Comparison of ENCODE assay signal across 8 cellular contexts in genomic region chr3:4271834-4272233, GRCh38. TPM values are rescaled to one million over a fixed set of nuclear protein-coding genes. Genes with fewer than 3 reads are reported as not detected.
DNase-seq lines count a peak whose midpoint lies in the region; ATAC-seq and TF ChIP-seq lines count a peak whose summit lies in the region.

No MANE protein-coding gene starts in this region.

- H3K36me3 ChIP-seq in heart left ventricle (no peaks in the 10 kb centered on the region), right atrium auricular region (no peaks in the 10 kb centered on the region), OCI-LY1 (ENCODE audit: insufficient read depth, low read length) (no peaks in the 10 kb centered on the region), fibroblast of lung (ENCODE audit: control insufficient read depth, insufficient read depth, low read length) (no peaks in the 10 kb centered on the region)

- no peak for TF ChIP-seq POLR2A in heart left ventricle (IDR thresholded peaks at IDR 0.05)

- H3K27me3 ChIP-seq in heart left ventricle, result no peaks in the 10 kb centered on the region
- H3K27me3 ChIP-seq in right atrium auricular region, result no peaks in the 10 kb centered on the region
- H3K27me3 ChIP-seq in OCI-LY1 (ENCODE audit: insufficient read depth, low read length), result no peaks in the 10 kb centered on the region
- no peaks in the 10 kb centered on the region for H3K27me3 ChIP-seq in fibroblast of lung (ENCODE audit: control insufficient read depth, insufficient read depth, low read length)

- no peak overlapping the region for H3K4me2 ChIP-seq in OCI-LY1 (ENCODE audit: low read length)
- H3K4me2 ChIP-seq in fibroblast of lung (ENCODE audit: extremely low read depth, insufficient read depth, low read length), result no peak overlapping the region

- WGBS in heart left ventricle, 4 donors, result 27 to 38% (median 33%) methylated on average over 4 of the region's 4 CpGs

- H2AFZ ChIP-seq in OCI-LY1 (ENCODE audit: low read length), result no peak overlapping the region
- H2AFZ ChIP-seq in fibroblast of lung (ENCODE audit: low read length), result no peak overlapping the region

- intact Hi-C loops in heart left ventricle (cut with DNase I), result loop anchor here in 5 of 10 donors (5.0 to 10.0 kb wide), 2 partner anchors 267 to 1070 kb away; no protein-coding TSS in a partner anchor

- DNase-seq in heart left ventricle (no peak), right atrium auricular region (ENCODE audit: low spot score) (no peak), fibroblast of lung (ENCODE audit: low read depth in 2 of 2) (peak; percentile 36 to 49), retinal pigment epithelial cell (ENCODE audit: low read depth) (peak; percentile 52), NCI-H774 (lab: John Stamatoyannopoulos, UW) (no peak), GOT3 (lab: John Stamatoyannopoulos, UW) (no peak)
- DNase-seq in activated naive CD4-positive, alpha-beta T cell treated with anti-CD3 and anti-CD28 coated beads, Interleukin-2, amount 50 U/mL, for 16 hours, result no peak

- no peaks in the 10 kb centered on the region for H3K9me2 ChIP-seq in OCI-LY1 (ENCODE audit: low read depth, low read length)

- H3F3A ChIP-seq in OCI-LY1 (ENCODE audit: insufficient read depth, low read length), result no peaks in the 10 kb centered on the region

- no peaks in the 10 kb centered on the region for H3K9me3 ChIP-seq in heart left ventricle
- no peaks in the 10 kb centered on the region for H3K9me3 ChIP-seq in right atrium auricular region
- no peaks in the 10 kb centered on the region for H3K9me3 ChIP-seq in OCI-LY1 (ENCODE audit: low read length)
- H3K9me3 ChIP-seq in fibroblast of lung (ENCODE audit: control insufficient read depth, insufficient read depth, low read depth, low read length), result no peaks in the 10 kb centered on the region

- H3K27ac ChIP-seq in heart left ventricle, result no peak overlapping the region
- H3K27ac ChIP-seq in right atrium auricular region, result no peak overlapping the region
- H3K27ac ChIP-seq in OCI-LY1 (ENCODE audit: low read depth, low read length, poor library complexity, severe bottlenecking), result no peak overlapping the region
- no peak overlapping the region for H3K27ac ChIP-seq in fibroblast of lung (ENCODE audit: insufficient read depth, low read length)

- no peak overlapping the region for H3K9ac ChIP-seq in OCI-LY1 (ENCODE audit: low read length)
- H3K9ac ChIP-seq in fibroblast of lung (ENCODE audit: insufficient read depth, low read length), result no peak overlapping the region

- peak in 11 of 12 donors; percentile 13 to 58 (median 39) for TF ChIP-seq CTCF in heart left ventricle (IDR thresholded peaks at IDR 0.05)
- peak in 1 of 2 donors; percentile 51 for TF ChIP-seq CTCF in right atrium auricular region (IDR thresholded peaks at IDR 0.05)
- peak; percentile 49 for TF ChIP-seq CTCF in OCI-LY1 (IDR thresholded peaks at IDR 0.05; ENCODE audit: low read length)
- peak; percentile 41 to 47 for TF ChIP-seq CTCF in fibroblast of lung (conservative IDR thresholded peaks at IDR 0.05 in 1 of 2, IDR thresholded peaks at IDR 0.05 in 1 of 2; ENCODE audit: low read depth in 1 of 2, low read length in 2 of 2)
- TF ChIP-seq CTCF in retinal pigment epithelial cell (conservative IDR thresholded peaks at IDR 0.05; ENCODE audit: low read depth, low read length), result peak; percentile 64

- H3K79me2 ChIP-seq in OCI-LY1 (ENCODE audit: insufficient read depth, low read length) (no peaks in the 10 kb centered on the region), fibroblast of lung (ENCODE audit: control insufficient read depth, insufficient read depth, low read length) (no peaks in the 10 kb centered on the region)

- H4K20me1 ChIP-seq in OCI-LY1 (ENCODE audit: insufficient read depth, low read length), result no peaks in the 10 kb centered on the region
- no peaks in the 10 kb centered on the region for H4K20me1 ChIP-seq in fibroblast of lung (ENCODE audit: control insufficient read depth, extremely low read depth, insufficient read depth, low read length)

- H3K4me1 ChIP-seq in heart left ventricle, result peaks cover 0 to 16% (median 0%) of the 10 kb centered on the region in 12 donors
- H3K4me1 ChIP-seq in right atrium auricular region, result no peaks in the 10 kb centered on the region
- H3K4me1 ChIP-seq in OCI-LY1 (ENCODE audit: insufficient read depth, low read length, severe bottlenecking), result no peaks in the 10 kb centered on the region
- H3K4me1 ChIP-seq in fibroblast of lung (ENCODE audit: control insufficient read depth, extremely low read depth, insufficient read depth, low read length), result no peaks in the 10 kb centered on the region

- H3K4me3 ChIP-seq in heart left ventricle (no peak overlapping the region), right atrium auricular region (no peak overlapping the region), OCI-LY1 (ENCODE audit: low read depth, low read length, poor library complexity, severe bottlenecking) (no peak overlapping the region), fibroblast of lung (replicated peaks in 1 of 4; ENCODE audit: control extremely low read depth in 1 of 4, insufficient read depth in 1 of 4, low read depth in 3 of 4, low read length in 4 of 4) (no peak overlapping the region), retinal pigment epithelial cell (ENCODE audit: low read length) (no peak overlapping the region)

- no peak for ATAC-seq in heart left ventricle

RNA-seq across cellular contexts. Expression of gene SETMAR, which starts 31.3 kb away (rescaled TPM):
- 10 to 100 TPM in 8 of 9 donors, 1 to 10 TPM in 1; 8.5 to 20.0 (median 13.8) TPM for total RNA-seq in heart left ventricle
- polyA plus RNA-seq in heart left ventricle, result 10 to 100 TPM in 1 of 2 donors, 1 to 10 TPM in 1; 6.2 to 20.2 TPM
- 10 to 100 TPM; 13.5 to 18.5 TPM for total RNA-seq in right atrium auricular region
- total RNA-seq in fibroblast of lung, result 13.9 and 14.1 TPM in 2 replicates
- polyA plus RNA-seq in fibroblast of lung, result 12.3 and 14.7 TPM in 2 replicates
- polyA plus RNA-seq in fibroblast of lung (2012), result 8.9 and 11.8 TPM in 2 replicates
- 6.0 TPM in 1 of 2 replicates, not detected in the other for polyA minus RNA-seq in fibroblast of lung (ENCODE audit: low replicate concordance)

Comparison
In these comparisons a context has a peak if more than half of its experiments do, and no peak if none do; other contexts are left out.
1. DNase-seq: peak in fibroblast of lung (2 of 2) and retinal pigment epithelial cell (single experiment); none in heart left ventricle (0 of 5), right atrium auricular region (single experiment), NCI-H774 (single experiment), activated naive CD4-positive, alpha-beta T cell treated with anti-CD3 and anti-CD28 coated beads, Interleukin-2, amount 50 U/mL, for 16 hours (single experiment) and GOT3 (single experiment).